Comparison of ENCODE assay signal across 6 cellular contexts in the genomic region with DNA sequence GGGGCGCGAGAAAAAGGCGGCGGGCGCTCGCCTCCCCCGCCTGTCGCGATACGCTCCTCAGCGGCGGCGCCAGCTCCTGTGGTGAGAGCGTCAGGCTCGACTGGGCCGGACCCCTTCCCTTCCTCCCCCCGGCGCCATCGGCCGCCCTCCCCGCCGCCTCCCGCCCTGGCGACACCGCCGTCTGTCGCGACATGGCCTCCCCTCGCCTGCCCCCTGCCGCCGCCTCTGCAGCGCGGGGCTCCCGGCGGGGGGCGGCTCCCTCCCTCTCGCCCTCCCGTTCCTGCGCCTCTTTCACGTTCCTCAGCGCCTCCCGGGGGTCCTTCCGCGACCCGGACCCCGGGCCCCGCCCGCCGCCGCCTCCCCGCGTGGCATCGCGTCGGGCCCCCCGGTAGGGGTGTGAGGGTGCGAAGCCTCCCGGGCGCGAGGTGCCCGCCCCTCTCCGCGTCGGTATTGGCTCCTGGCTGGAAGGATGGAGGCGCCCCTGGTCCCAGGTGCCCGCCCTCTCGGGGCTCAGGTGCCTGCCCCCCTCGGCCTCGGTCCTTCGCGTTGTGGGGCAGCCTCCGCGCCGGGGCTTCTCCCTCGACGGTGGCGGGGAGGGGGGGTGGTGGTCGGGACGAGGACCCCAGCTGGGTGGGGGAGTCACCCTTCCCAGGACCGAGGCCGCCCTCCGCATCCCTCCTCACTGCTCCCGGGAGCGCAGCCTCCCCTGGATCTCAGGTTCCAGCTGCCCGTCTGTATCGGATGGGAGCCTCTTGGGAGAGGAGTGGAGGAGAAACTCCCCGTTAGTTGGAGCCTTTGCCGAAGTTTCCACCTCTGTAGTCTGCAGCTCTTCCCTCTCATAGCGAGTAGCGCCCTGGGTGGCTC. TPM values are rescaled to one million over a fixed set of nuclear protein-coding genes. Genes with fewer than 3 reads are reported as not detected.
DNase-seq lines count a peak whose midpoint lies in the region; ATAC-seq and TF ChIP-seq lines count a peak whose summit lies in the region.

No MANE protein-coding gene starts in this region.

- POLR2A ChIA-PET in IMR-90 (lab: Charles Lee; ENCODE audit: unreplicated experiment): interaction anchor here (0.7 kb wide), 1 partner anchor 23 kb away, joined by 3 read pairs; a partner anchor contains a TSS

- peak overlapping the region; percentile 55; the same call in 1 of the 2 replicates for H4K91ac ChIP-seq in IMR-90 (ENCODE audit: insufficient read depth, low read depth, low read length)

- H3K18ac ChIP-seq in IMR-90 (ENCODE audit: low read depth, low read length): no peak overlapping the region

- peaks cover 10% of the 10 kb centered on the region for H3K4me1 ChIP-seq in IMR-90 (ENCODE audit: control insufficient read depth, insufficient read depth, low read length)
- H3K4me1 ChIP-seq in lung (ENCODE audit: control insufficient read depth in 2 of 2, insufficient read depth in 2 of 2, low read length in 2 of 2): peaks cover 0 to 19% of the 10 kb centered on the region in 2 donors

- H3K36me3 Mint-ChIP-seq in activated naive CD4-positive, alpha-beta T cell treated with anti-CD3 and anti-CD28 coated beads, Interleukin-2, amount 10 ng/mL, durations not matched to agents 7 days and 5 days: peaks cover 33% of the 10 kb centered on the region

- peaks cover 7% of the 10 kb centered on the region for H3K27me3 Mint-ChIP-seq in activated naive CD4-positive, alpha-beta T cell treated with anti-CD3 and anti-CD28 coated beads, Interleukin-2, amount 10 ng/mL, durations not matched to agents 7 days and 5 days

- H3K4me1 Mint-ChIP-seq in activated naive CD4-positive, alpha-beta T cell treated with anti-CD3 and anti-CD28 coated beads, Interleukin-2, amount 10 ng/mL, durations not matched to agents 7 days and 5 days: peaks cover 50% of the 10 kb centered on the region

- no peaks in the 10 kb centered on the region for H3K27me3 ChIP-seq in IMR-90 (ENCODE audit: control insufficient read depth, insufficient read depth, low read length)
- H3K27me3 ChIP-seq in lung (ENCODE audit: control insufficient read depth, insufficient read depth): no peaks in the 10 kb centered on the region

- peak overlapping the region; percentile 67 for H2BK5ac ChIP-seq in IMR-90 (ENCODE audit: low read depth, low read length, poor library complexity, severe bottlenecking)

- no peak overlapping the region for H2BK20ac ChIP-seq in IMR-90 (ENCODE audit: low read depth, low read length)

- peak overlapping the region; percentile 98 for H2AK9ac ChIP-seq in IMR-90 (replicated peaks; ENCODE audit: low read depth, low read length, poor library complexity)

- no peak for TF ChIP-seq RAD21 in IMR-90 (IDR thresholded peaks at IDR 0.05; ENCODE audit: low read length)

- intact Hi-C loops in IMR-90 (cut with micrococcal nuclease): loop anchor here (1.0 to 2.0 kb wide), 3 partner anchors 21 to 269 kb away; a partner anchor contains a TSS

- H4K8ac ChIP-seq in IMR-90 (ENCODE audit: low read depth in 2 of 2, low read length in 2 of 2): peak overlapping the region in 1 of 2 experiments; percentile 54; a peak in 1 of 4 replicates

- H3K14ac ChIP-seq in IMR-90 (replicated peaks; ENCODE audit: low read depth, low read length): peak overlapping the region; percentile 21; the same call in 1 of the 2 replicates

- peaks cover 16% of the 10 kb centered on the region for H3K9me1 ChIP-seq in IMR-90 (ENCODE audit: insufficient read depth, low read length)

- peak overlapping the region; percentile 68 for H3K9ac ChIP-seq in IMR-90 (ENCODE audit: low read depth, low read length)

- no peak overlapping the region for H2BK120ac ChIP-seq in IMR-90 (ENCODE audit: low read depth, low read length)

- H3K36me3 ChIP-seq in IMR-90 (ENCODE audit: control insufficient read depth, insufficient read depth, low read length) (peaks cover 17% of the 10 kb centered on the region), lung (ENCODE audit: control insufficient read depth in 2 of 2, insufficient read depth in 2 of 2, low read length in 2 of 2) (peaks cover 3 to 20% of the 10 kb centered on the region in 2 donors)

- H4K5ac ChIP-seq in IMR-90 (ENCODE audit: low read depth, low read length): no peak overlapping the region

- peak overlapping the region; percentile 61 for H3K4ac ChIP-seq in IMR-90 (ENCODE audit: low read depth, low read length)

- H2AFZ ChIP-seq in IMR-90 (replicated peaks; ENCODE audit: low read length, poor library complexity): peak overlapping the region; percentile 87

- in situ Hi-C loops in IMR-90 (cut with MboI; ENCODE audit: low sequenced_read_pairs): loop anchor here (25.0 kb wide), 1 partner anchor 1524 kb away; a partner anchor contains a TSS

- H3K4me3 Mint-ChIP-seq in activated naive CD4-positive, alpha-beta T cell treated with anti-CD3 and anti-CD28 coated beads, Interleukin-2, amount 10 ng/mL, durations not matched to agents 7 days and 5 days: peak overlapping the region; percentile 80

- peak overlapping the region; percentile 77 for H3K4me2 ChIP-seq in IMR-90 (ENCODE audit: low read depth, low read length)

- BruUV-seq in IMR-90 (replicated peaks; lab: Mats Ljungman, UMichigan): no TSS peak

- peak overlapping the region; percentile 71 for H3K27ac ChIP-seq in IMR-90 (ENCODE audit: insufficient read depth, low read length)
- H3K27ac ChIP-seq in lung (ENCODE audit: low read depth in 1 of 2, low read length in 1 of 2): peak overlapping the region; percentile 84 to 87

- CTCF ChIA-PET in IMR-90 (lab: Yijun Ruan, JAX): interaction anchor here (1.1 kb wide), 1 partner anchor 72 kb away, joined by 3 read pairs; no protein-coding TSS in a partner anchor
- CTCF ChIA-PET in activated naive CD4-positive, alpha-beta T cell treated with anti-CD3 and anti-CD28 coated beads, Interleukin-2, amount 10 ng/mL, durations not matched to agents 7 days and 5 days (lab: Charles Lee): interaction anchor here (1.6 kb wide), 1 partner anchor 21 kb away, joined by 3 read pairs; a partner anchor contains a TSS

- dilution Hi-C loops in IMR-90 (cut with HindIII; ENCODE audit: low sequenced_read_pairs, unreplicated experiment): no loop called here

- 0 out of 2 replicates have a peak, but pooled peaks have one; percentile 13 for TF ChIP-seq CTCF in IMR-90 (conservative IDR thresholded peaks at IDR 0.05; ENCODE audit: low read depth, low read length)
- no peak for TF ChIP-seq CTCF in lung (IDR thresholded peaks at IDR 0.05; ENCODE audit: control extremely low read depth, extremely low read depth)

- ATAC-seq in IMR-90 (ENCODE audit: low read depth) (no peak), lung (ENCODE audit: insufficient read depth, low FRiP score) (no peak), HG03025 (IDR thresholded peaks at IDR 0.05; ENCODE audit: low FRiP score, unreplicated experiment) (no peak), HG03521 (IDR thresholded peaks at IDR 0.05; ENCODE audit: unreplicated experiment) (no peak)

- DNase-seq in IMR-90 (no peak), lung (ENCODE audit: low spot score) (no peak), OCI-M2 (lab: John Stamatoyannopoulos, UW; ENCODE audit: unreplicated experiment) (no peak)
- DNase-seq in activated naive CD4-positive, alpha-beta T cell treated with anti-CD3 and anti-CD28 coated beads, Interleukin-2, amount 10 ng/mL, durations not matched to agents 7 days and 5 days: peak; percentile 65

- peaks cover 6 to 48% of the 10 kb centered on the region in 2 experiments for H3K79me1 ChIP-seq in IMR-90 (ENCODE audit: low read depth in 1 of 2, low read length in 2 of 2)

- H3K9me3 ChIP-seq in IMR-90 (ENCODE audit: control insufficient read depth, insufficient read depth, low read length): no peaks in the 10 kb centered on the region
- H3K9me3 ChIP-seq in lung (ENCODE audit: control insufficient read depth in 2 of 2, insufficient read depth in 1 of 2, low read length in 1 of 2): no peaks in the 10 kb centered on the region

- no peak; the same call in 1 of the 2 replicates for TF ChIP-seq POLR2A in IMR-90 (IDR thresholded peaks at IDR 0.05; ENCODE audit: low read depth, low read length)

- H3K9me3 Mint-ChIP-seq in activated naive CD4-positive, alpha-beta T cell treated with anti-CD3 and anti-CD28 coated beads, Interleukin-2, amount 10 ng/mL, durations not matched to agents 7 days and 5 days: peaks cover 3% of the 10 kb centered on the region

- peak overlapping the region; percentile 44 for H3K23ac ChIP-seq in IMR-90 (ENCODE audit: low read depth, low read length)

- peak overlapping the region; percentile 91 for H3K27ac Mint-ChIP-seq in activated naive CD4-positive, alpha-beta T cell treated with anti-CD3 and anti-CD28 coated beads, Interleukin-2, amount 10 ng/mL, durations not matched to agents 7 days and 5 days

- 0% methylated on average over 3 of the region's 90 CpGs; no CpG with 5 or more reads in 1 of the 2 experiments for WGBS in IMR-90 (ENCODE audit: extremely low coverage in 2 of 2, insufficient read length in 1 of 2), 2 experiments
- 2% methylated on average over 56 to 90 of the region's 90 CpGs for whole genome bisulfite sequencing in lung, 2 donors

- peak overlapping the region; percentile 51 for H3K4me3 ChIP-seq in IMR-90 (ENCODE audit: insufficient read depth, low read depth, low read length)
- peak overlapping the region; percentile 90 for H3K4me3 ChIP-seq in lung

- H2BK15ac ChIP-seq in IMR-90 (ENCODE audit: low read depth, low read length): no peak overlapping the region

- no peak overlapping the region; the same call in 1 of the 2 replicates for H3K56ac ChIP-seq in IMR-90 (ENCODE audit: extremely low read depth, insufficient read depth, low read length)

- peak overlapping the region; percentile 78 for H2AK5ac ChIP-seq in IMR-90 (ENCODE audit: low read depth, low read length)

- H4K20me1 ChIP-seq in IMR-90 (ENCODE audit: insufficient read depth, low read length): peaks cover 50% of the 10 kb centered on the region

RNA-seq across cellular contexts. Expression of a gene that starts 0.6 kb away (rescaled TPM):
- 5.4 and 10.6 TPM in 2 replicates for total RNA-seq in IMR-90 (2012; rRNA removed)
- 19.9 and 26.7 TPM in 2 replicates for polyA plus RNA-seq in IMR-90 (2012; rRNA removed)
- 15.1 and 18.3 TPM in 2 replicates for polyA plus RNA-seq in IMR-90 (2012; cell fraction: cytosol; rRNA removed)
- polyA plus RNA-seq in IMR-90 (2012; cell fraction: nucleus; rRNA removed; ENCODE audit: low replicate concordance): 31.9 and 33.6 TPM in 2 replicates
- 10 to 100 TPM; 23.5 to 40.4 TPM for total RNA-seq in lung
- 10 to 100 TPM; 26.5 to 31.2 TPM for polyA plus RNA-seq in lung

RNA-seq across cellular contexts. Expression of a gene that starts 21.4 kb away (rescaled TPM):
- total RNA-seq in IMR-90 (2012; rRNA removed) (2.7 and 5.0 TPM in 2 replicates), lung (1 to 10 TPM; 3.8 to 8.5 TPM)
- polyA plus RNA-seq in IMR-90 (2012; rRNA removed) (5.3 and 6.1 TPM in 2 replicates), lung (10 to 100 TPM in 1 of 2 donors, 1 to 10 TPM in 1; 7.9 to 17.1 TPM)
- polyA plus RNA-seq in IMR-90 (2012; cell fraction: cytosol; rRNA removed): 4.1 and 8.6 TPM in 2 replicates
- polyA plus RNA-seq in IMR-90 (2012; cell fraction: nucleus; rRNA removed; ENCODE audit: low replicate concordance): 2.3 and 4.0 TPM in 2 replicates

RNA-seq across cellular contexts. Expression of a gene that starts 22.6 kb away (rescaled TPM):
- total RNA-seq in IMR-90 (2012; rRNA removed) (66.1 and 66.9 TPM in 2 replicates), lung (10 to 100 TPM; 34.1 to 54.0 TPM)
- polyA plus RNA-seq in IMR-90 (2012; rRNA removed) (54.7 and 65.4 TPM in 2 replicates), lung (10 to 100 TPM; 49.4 to 54.1 TPM)
- polyA plus RNA-seq in IMR-90 (2012; cell fraction: cytosol; rRNA removed): 55.3 and 76.5 TPM in 2 replicates
- 104 and 152 TPM in 2 replicates for polyA plus RNA-seq in IMR-90 (2012; cell fraction: nucleus; rRNA removed; ENCODE audit: low replicate concordance)

RNA-seq across cellular contexts. Expression of a gene that starts 22.7 kb away (rescaled TPM):
- total RNA-seq in IMR-90 (2012; rRNA removed) (7.9 and 11.9 TPM in 2 replicates), lung (10 to 100 TPM; 12.1 to 25.5 TPM)
- polyA plus RNA-seq in IMR-90 (2012; rRNA removed) (17.1 and 20.9 TPM in 2 replicates), lung (10 to 100 TPM; 19.8 to 32.9 TPM)
- 24.7 and 35.1 TPM in 2 replicates for polyA plus RNA-seq in IMR-90 (2012; cell fraction: cytosol; rRNA removed)
- polyA plus RNA-seq in IMR-90 (2012; cell fraction: nucleus; rRNA removed; ENCODE audit: low replicate concordance): 10.1 and 11.1 TPM in 2 replicates

RNA-seq across cellular contexts. Expression of a gene that starts 34.8 kb away (rescaled TPM):
- total RNA-seq in IMR-90 (2012; rRNA removed) (0.28 and 0.72 TPM in 2 replicates), lung (10 to 100 TPM; 40.8 to 81.0 TPM)
- polyA plus RNA-seq in IMR-90 (2012; rRNA removed) (1.1 and 1.3 TPM in 2 replicates), lung (10 to 100 TPM; 26.1 to 26.9 TPM)
- 2.3 and 2.6 TPM in 2 replicates for polyA plus RNA-seq in IMR-90 (2012; cell fraction: cytosol; rRNA removed)
- 3.1 and 5.7 TPM in 2 replicates for polyA plus RNA-seq in IMR-90 (2012; cell fraction: nucleus; rRNA removed; ENCODE audit: low replicate concordance)
